Comparison of ENCODE assay signal across 1 cellular context in genomic region chr18:9104244-9104901, GRCh38.
TF ChIP-seq lines count a peak whose summit lies in the region.

No MANE protein-coding gene starts in this region.

TF ChIP-seq in K562, 482 proteins besides CTCF, POLR2A, EP300 and RAD21 (continues in another document):
- TF ChIP-seq REST (CRISPR knock-in tag; IDR thresholded peaks at IDR 0.05; ENCODE audit: low read depth) (no peak), TEAD4 (IDR thresholded peaks at IDR 0.05; ENCODE audit: low read length) (no peak), TEAD4 (CRISPR knock-in tag; IDR thresholded peaks at IDR 0.05; ENCODE audit: borderline replicate concordance) (no peak), PCBP1 (IDR thresholded peaks at IDR 0.05; ENCODE audit: low read depth, low read length, poor library complexity, severe bottlenecking) (no peak), MTA2 (IDR thresholded peaks at IDR 0.05; ENCODE audit: low read depth) (peak; percentile 9; the same call in 1 of the 2 replicates), ZBTB26 (CRISPR knock-in tag; IDR thresholded peaks at IDR 0.05) (no peak), ZNF668 (CRISPR knock-in tag; IDR thresholded peaks at IDR 0.05) (no peak), KAT7 (CRISPR knock-in tag; IDR thresholded peaks at IDR 0.05; ENCODE audit: borderline replicate concordance) (no peak), SIX5 (IDR thresholded peaks at IDR 0.05; ENCODE audit: borderline replicate concordance in 1 of 2, insufficient read depth in 1 of 2, low read depth in 1 of 2, low read length in 2 of 2) (no peak), STAG1 (CRISPR knock-in tag; IDR thresholded peaks at IDR 0.05; ENCODE audit: borderline replicate concordance) (no peak), SPI1 (IDR thresholded peaks at IDR 0.05; ENCODE audit: borderline replicate concordance, low read depth, low read length) (no peak), GTF2A2 (tag; IDR thresholded peaks at IDR 0.05) (no peak), ZNF175 (CRISPR knock-in tag; IDR thresholded peaks at IDR 0.05; ENCODE audit: low read depth) (no peak), HCFC1 (IDR thresholded peaks at IDR 0.05; ENCODE audit: low read depth, low read length) (no peak), ESRRB (CRISPR knock-in tag; IDR thresholded peaks at IDR 0.05; ENCODE audit: borderline replicate concordance) (no peak), MED1 (CRISPR knock-in tag; IDR thresholded peaks at IDR 0.05; ENCODE audit: borderline replicate concordance) (no peak), YY1 (IDR thresholded peaks at IDR 0.05; ENCODE audit: borderline replicate concordance in 1 of 3, control insufficient read depth in 1 of 3, extremely low read depth in 1 of 3, insufficient read depth in 3 of 3, insufficient read length in 1 of 3, insufficient replicate concordance in 2 of 3, low read depth in 1 of 3, low read length in 2 of 3) (no peak), BCOR (IDR thresholded peaks at IDR 0.05) (no peak), KDM1A (IDR thresholded peaks at IDR 0.05) (peak in 1 of 2 experiments; percentile 80; a peak in 2 of 4 replicates), TAF9B (IDR thresholded peaks at IDR 0.05; ENCODE audit: partially characterized antibody) (no peak), RBM15 (IDR thresholded peaks at IDR 0.05; ENCODE audit: insufficient read depth, low read length) (no peak), ZNF444 (CRISPR knock-in tag; IDR thresholded peaks at IDR 0.05) (peak; percentile 62; the same call in 1 of the 2 replicates), RFX5 (IDR thresholded peaks at IDR 0.05; ENCODE audit: low read depth, low read length) (no peak), ZNF707 (CRISPR knock-in tag; conservative IDR thresholded peaks at IDR 0.05) (no peak), ZNF699 (CRISPR knock-in tag; IDR thresholded peaks at IDR 0.05; ENCODE audit: insufficient replicate concordance) (no peak), ARNT (IDR thresholded peaks at IDR 0.05) (no peak; a peak in 1 of 4 replicates), PHF21A (IDR thresholded peaks at IDR 0.05; ENCODE audit: borderline replicate concordance, low read depth) (no peak), BRD4 (IDR thresholded peaks at IDR 0.05) (no peak), NR2C1 (IDR thresholded peaks at IDR 0.05) (no peak), NR2C1 (tag; IDR thresholded peaks at IDR 0.05) (no peak), ZFX (CRISPR knock-in tag; IDR thresholded peaks at IDR 0.05) (no peak), ELF1 (tag; IDR thresholded peaks at IDR 0.05) (0 out of 2 replicates have a peak, but pooled peaks have one; percentile 20), ZNF146 (CRISPR knock-in tag; IDR thresholded peaks at IDR 0.05; ENCODE audit: unreplicated experiment) (no peak), GATAD2B (IDR thresholded peaks at IDR 0.05; ENCODE audit: borderline replicate concordance) (0 out of 2 replicates have a peak, but pooled peaks have one; percentile 14), MTA3 (IDR thresholded peaks at IDR 0.05; ENCODE audit: borderline replicate concordance) (no peak), ZNF23 (CRISPR knock-in tag; IDR thresholded peaks at IDR 0.05) (no peak), HBP1 (CRISPR knock-in tag; IDR thresholded peaks at IDR 0.05) (no peak), ARID2 (IDR thresholded peaks at IDR 0.05) (no peak), DDX20 (tag; IDR thresholded peaks at IDR 0.05; ENCODE audit: low read depth) (no peak), TARDBP (IDR thresholded peaks at IDR 0.05) (no peak), SMAD1 (IDR thresholded peaks at IDR 0.05; ENCODE audit: low read depth, low read length, partially characterized antibody) (no peak), ZNF121 (CRISPR knock-in tag; conservative IDR thresholded peaks at IDR 0.05) (no peak), ZBTB49 (CRISPR knock-in tag; IDR thresholded peaks at IDR 0.05; ENCODE audit: borderline replicate concordance) (no peak), MTA1 (IDR thresholded peaks at IDR 0.05; ENCODE audit: borderline replicate concordance) (peak; percentile 43; the same call in 1 of the 2 replicates), ASH1L (IDR thresholded peaks at IDR 0.05; ENCODE audit: borderline replicate concordance, low read depth, partially characterized antibody) (peak; percentile 11)
- TF ChIP-seq, protein P1, sequence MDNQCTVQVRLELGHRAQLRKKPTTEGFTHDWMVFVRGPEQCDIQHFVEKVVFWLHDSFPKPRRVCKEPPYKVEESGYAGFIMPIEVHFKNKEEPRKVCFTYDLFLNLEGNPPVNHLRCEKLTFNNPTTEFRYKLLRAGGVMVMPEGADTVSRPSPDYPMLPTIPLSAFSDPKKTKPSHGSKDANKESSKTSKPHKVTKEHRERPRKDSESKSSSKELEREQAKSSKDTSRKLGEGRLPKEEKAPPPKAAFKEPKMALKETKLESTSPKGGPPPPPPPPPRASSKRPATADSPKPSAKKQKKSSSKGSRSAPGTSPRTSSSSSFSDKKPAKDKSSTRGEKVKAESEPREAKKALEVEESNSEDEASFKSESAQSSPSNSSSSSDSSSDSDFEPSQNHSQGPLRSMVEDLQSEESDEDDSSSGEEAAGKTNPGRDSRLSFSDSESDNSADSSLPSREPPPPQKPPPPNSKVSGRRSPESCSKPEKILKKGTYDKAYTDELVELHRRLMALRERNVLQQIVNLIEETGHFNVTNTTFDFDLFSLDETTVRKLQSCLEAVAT (IDR thresholded peaks at IDR 0.05): peak in 1 of 2 experiments; percentile 84; a peak in 2 of 4 replicates
- TF ChIP-seq, protein P2, sequence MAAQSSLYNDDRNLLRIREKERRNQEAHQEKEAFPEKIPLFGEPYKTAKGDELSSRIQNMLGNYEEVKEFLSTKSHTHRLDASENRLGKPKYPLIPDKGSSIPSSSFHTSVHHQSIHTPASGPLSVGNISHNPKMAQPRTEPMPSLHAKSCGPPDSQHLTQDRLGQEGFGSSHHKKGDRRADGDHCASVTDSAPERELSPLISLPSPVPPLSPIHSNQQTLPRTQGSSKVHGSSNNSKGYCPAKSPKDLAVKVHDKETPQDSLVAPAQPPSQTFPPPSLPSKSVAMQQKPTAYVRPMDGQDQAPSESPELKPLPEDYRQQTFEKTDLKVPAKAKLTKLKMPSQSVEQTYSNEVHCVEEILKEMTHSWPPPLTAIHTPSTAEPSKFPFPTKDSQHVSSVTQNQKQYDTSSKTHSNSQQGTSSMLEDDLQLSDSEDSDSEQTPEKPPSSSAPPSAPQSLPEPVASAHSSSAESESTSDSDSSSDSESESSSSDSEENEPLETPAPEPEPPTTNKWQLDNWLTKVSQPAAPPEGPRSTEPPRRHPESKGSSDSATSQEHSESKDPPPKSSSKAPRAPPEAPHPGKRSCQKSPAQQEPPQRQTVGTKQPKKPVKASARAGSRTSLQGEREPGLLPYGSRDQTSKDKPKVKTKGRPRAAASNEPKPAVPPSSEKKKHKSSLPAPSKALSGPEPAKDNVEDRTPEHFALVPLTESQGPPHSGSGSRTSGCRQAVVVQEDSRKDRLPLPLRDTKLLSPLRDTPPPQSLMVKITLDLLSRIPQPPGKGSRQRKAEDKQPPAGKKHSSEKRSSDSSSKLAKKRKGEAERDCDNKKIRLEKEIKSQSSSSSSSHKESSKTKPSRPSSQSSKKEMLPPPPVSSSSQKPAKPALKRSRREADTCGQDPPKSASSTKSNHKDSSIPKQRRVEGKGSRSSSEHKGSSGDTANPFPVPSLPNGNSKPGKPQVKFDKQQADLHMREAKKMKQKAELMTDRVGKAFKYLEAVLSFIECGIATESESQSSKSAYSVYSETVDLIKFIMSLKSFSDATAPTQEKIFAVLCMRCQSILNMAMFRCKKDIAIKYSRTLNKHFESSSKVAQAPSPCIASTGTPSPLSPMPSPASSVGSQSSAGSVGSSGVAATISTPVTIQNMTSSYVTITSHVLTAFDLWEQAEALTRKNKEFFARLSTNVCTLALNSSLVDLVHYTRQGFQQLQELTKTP (IDR thresholded peaks at IDR 0.05; ENCODE audit: low read depth in 1 of 2, partially characterized antibody in 2 of 2): peak; percentile 27 to 69
- TF ChIP-seq, protein P3, sequence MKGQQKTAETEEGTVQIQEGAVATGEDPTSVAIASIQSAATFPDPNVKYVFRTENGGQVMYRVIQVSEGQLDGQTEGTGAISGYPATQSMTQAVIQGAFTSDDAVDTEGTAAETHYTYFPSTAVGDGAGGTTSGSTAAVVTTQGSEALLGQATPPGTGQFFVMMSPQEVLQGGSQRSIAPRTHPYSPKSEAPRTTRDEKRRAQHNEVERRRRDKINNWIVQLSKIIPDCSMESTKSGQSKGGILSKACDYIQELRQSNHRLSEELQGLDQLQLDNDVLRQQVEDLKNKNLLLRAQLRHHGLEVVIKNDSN (CRISPR knock-in tag; IDR thresholded peaks at IDR 0.05): no peak
- TF ChIP-seq, protein P4, sequence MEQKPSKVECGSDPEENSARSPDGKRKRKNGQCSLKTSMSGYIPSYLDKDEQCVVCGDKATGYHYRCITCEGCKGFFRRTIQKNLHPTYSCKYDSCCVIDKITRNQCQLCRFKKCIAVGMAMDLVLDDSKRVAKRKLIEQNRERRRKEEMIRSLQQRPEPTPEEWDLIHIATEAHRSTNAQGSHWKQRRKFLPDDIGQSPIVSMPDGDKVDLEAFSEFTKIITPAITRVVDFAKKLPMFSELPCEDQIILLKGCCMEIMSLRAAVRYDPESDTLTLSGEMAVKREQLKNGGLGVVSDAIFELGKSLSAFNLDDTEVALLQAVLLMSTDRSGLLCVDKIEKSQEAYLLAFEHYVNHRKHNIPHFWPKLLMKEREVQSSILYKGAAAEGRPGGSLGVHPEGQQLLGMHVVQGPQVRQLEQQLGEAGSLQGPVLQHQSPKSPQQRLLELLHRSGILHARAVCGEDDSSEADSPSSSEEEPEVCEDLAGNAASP (IDR thresholded peaks at IDR 0.05): no peak
- TF ChIP-seq, protein P5, sequence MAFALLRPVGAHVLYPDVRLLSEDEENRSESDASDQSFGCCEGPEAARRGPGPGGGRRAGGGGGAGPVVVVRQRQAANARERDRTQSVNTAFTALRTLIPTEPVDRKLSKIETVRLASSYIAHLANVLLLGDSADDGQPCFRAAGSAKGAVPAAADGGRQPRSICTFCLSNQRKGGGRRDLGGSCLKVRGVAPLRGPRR (CRISPR knock-in tag; IDR thresholded peaks at IDR 0.05): no peak
